ENCODE assay signal across 8 cellular contexts in the genomic region with DNA sequence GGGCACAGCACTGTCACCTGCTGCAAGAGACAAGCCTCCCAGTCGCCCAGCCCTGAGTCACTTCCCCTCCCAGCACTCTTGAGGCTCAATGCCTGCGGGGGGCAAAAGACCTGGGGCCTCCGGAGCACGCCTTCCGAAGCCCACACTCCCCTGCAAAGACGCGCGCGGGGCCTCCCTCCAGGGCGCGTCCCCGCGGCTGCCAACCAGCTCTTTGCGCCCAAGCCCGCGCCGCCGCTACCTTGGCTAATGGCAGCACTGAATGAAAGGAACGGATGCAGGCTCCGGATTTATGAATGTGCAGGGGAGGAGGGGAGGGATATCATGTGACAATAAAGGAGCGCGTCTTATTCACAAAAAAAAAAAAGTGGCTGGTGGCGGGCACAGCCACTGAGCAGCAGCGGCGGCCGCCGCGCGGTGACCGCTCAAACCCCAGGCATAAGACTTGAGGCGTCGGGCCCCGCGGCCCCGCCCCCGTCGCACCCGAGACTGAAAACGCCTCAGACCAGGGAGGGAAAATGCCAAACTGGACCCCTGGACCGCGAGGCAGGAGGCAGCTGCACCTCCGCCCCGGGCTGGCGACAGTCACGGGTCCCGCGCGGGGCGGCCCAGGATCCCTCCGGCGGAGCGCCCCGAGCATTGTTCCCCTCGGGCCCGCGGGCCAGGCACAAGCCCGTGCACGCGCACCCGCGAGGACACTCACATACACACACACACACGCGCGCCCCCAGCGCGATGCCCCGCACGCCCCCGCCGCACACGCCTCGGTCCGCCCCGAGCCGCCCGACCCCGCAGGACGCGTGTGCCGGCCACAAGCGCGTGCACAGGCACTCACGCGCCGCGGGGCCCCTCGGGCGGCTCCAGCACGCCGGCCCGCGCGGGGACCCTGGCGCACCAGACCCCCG. TPM values are rescaled to one million over a fixed set of nuclear protein-coding genes. Genes with fewer than 3 reads are reported as not detected.
A peak's percentile ranks its signal among the peaks of the same experiment; 100 is the strongest.
DNase-seq lines count a peak whose midpoint lies in the region; ATAC-seq and TF ChIP-seq lines count a peak whose summit lies in the region.

No MANE protein-coding gene starts in this region.

- no peak overlapping the region for H3K9ac ChIP-seq in iPS-15b (ENCODE audit: low read depth, low read length)

- peak overlapping the region; percentile 91 for H3K4me3 Mint-ChIP-seq in T-helper 1 cell treated with Interleukin-12 subunit alpha and Interleukin-12 subunit beta and Interleukin-4 antibody, amounts not matched to agents 30 μg/mL and 1 μg/mL, for 36 hours

- H3K36me3 Mint-ChIP-seq in T-helper 1 cell treated with Interleukin-12 subunit alpha and Interleukin-12 subunit beta and Interleukin-4 antibody, amounts not matched to agents 30 μg/mL and 1 μg/mL, for 36 hours (ENCODE audit: low read depth), result no peaks in the 10 kb centered on the region

- H3K4me3 ChIP-seq in GM06990 (replicated peaks; ENCODE audit: low read depth, low read length), result peak overlapping the region; percentile 73
- peak overlapping the region; percentile 75 for H3K4me3 ChIP-seq in iPS-15b (ENCODE audit: low read depth, low read length)

- no peaks in the 10 kb centered on the region for H3K36me3 ChIP-seq in GM06990 (ENCODE audit: control insufficient read depth, insufficient read depth, low read length)
- no peaks in the 10 kb centered on the region for H3K36me3 ChIP-seq in iPS-15b (ENCODE audit: control insufficient read depth, insufficient read depth, low read length)

- peak; percentile 88 for DNase-seq in GM06990 (ENCODE audit: extremely low read depth, insufficient read length)
- DNase-seq in NCI-H1436 treated with DMSO at 0.1 percent for 48 hours (lab: John Stamatoyannopoulos, UW), result peak; percentile 46
- peak; percentile 72 for DNase-seq in astrocyte of the hippocampus (ENCODE audit: low read depth, low spot score)
- DNase-seq in sciatic nerve (ENCODE audit: low spot score), result peak; percentile 77
- no peak for DNase-seq in epidermal melanocyte (ENCODE audit: insufficient read length, low spot score)

- H3K9me3 ChIP-seq in iPS-15b (ENCODE audit: control insufficient read depth, insufficient read depth, low read length), result no peaks in the 10 kb centered on the region

- peaks cover 42% of the 10 kb centered on the region for H3K27me3 Mint-ChIP-seq in T-helper 1 cell treated with Interleukin-12 subunit alpha and Interleukin-12 subunit beta and Interleukin-4 antibody, amounts not matched to agents 30 μg/mL and 1 μg/mL, for 36 hours (ENCODE audit: low read depth)

- intact Hi-C loops in sciatic nerve (cut with DNase I), result loop anchor here (10.0 kb wide), 1 partner anchor 136 kb away; no protein-coding TSS in a partner anchor

- peak overlapping the region; percentile 59 for H3K27ac Mint-ChIP-seq in T-helper 1 cell treated with Interleukin-12 subunit alpha and Interleukin-12 subunit beta and Interleukin-4 antibody, amounts not matched to agents 30 μg/mL and 1 μg/mL, for 36 hours

- peaks cover 9% of the 10 kb centered on the region for H3K4me1 Mint-ChIP-seq in T-helper 1 cell treated with Interleukin-12 subunit alpha and Interleukin-12 subunit beta and Interleukin-4 antibody, amounts not matched to agents 30 μg/mL and 1 μg/mL, for 36 hours (ENCODE audit: low read depth)

- H3K27me3 ChIP-seq in GM06990 (replicated peaks; ENCODE audit: control insufficient read depth, insufficient read depth, low read length) (no peaks in the 10 kb centered on the region; the same call in none of the 2 replicates), iPS-15b (ENCODE audit: control insufficient read depth, insufficient read depth, low read length) (peaks cover 8% of the 10 kb centered on the region)

- ATAC-seq in HG02759 (IDR thresholded peaks at IDR 0.05; ENCODE audit: unreplicated experiment) (peak; percentile 31), sciatic nerve (peak; percentile 18)

- TF ChIP-seq CTCF in GM06990 (IDR thresholded peaks at IDR 0.05; ENCODE audit: insufficient read depth, low read length, poor library complexity, severe bottlenecking), result no peak

- H3K4me1 ChIP-seq in iPS-15b (ENCODE audit: control insufficient read depth, insufficient read depth, low read length), result peaks cover 20% of the 10 kb centered on the region

- no peaks in the 10 kb centered on the region for H3K9me3 Mint-ChIP-seq in T-helper 1 cell treated with Interleukin-12 subunit alpha and Interleukin-12 subunit beta and Interleukin-4 antibody, amounts not matched to agents 30 μg/mL and 1 μg/mL, for 36 hours

RNA-seq across cellular contexts. Expression of a gene that starts 1.6 kb away (rescaled TPM):
- 64.7 TPM for total RNA-seq in sciatic nerve
